Comparison of ENCODE assay signal across 15 cellular contexts in the genomic region with DNA sequence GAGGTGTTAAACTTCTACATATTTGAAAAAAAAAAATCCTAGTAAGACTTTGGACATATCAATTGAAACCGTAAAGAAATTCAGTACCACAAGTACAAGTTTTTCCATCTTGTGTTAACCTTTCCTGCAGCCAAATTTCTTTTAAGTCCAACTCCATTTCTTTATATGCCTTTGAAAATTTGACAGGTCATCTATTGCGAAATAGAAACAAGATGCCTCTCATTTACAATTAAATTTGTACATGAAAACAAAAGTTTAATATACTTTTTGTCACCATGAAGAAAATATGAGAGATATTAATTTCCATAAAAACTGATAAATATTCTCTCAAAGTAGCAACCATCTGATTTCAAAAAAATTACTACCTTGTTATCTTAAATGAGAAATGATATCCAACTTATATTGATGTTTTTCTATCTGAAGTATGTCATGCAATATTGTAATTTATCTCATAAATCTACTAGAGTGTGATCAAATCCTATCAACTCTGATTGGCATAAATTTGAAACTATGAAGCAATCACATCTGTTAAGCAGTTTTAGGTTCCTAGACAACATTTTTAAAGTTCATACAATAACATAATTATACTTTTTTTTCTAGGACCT.
DNase-seq lines count a peak whose midpoint lies in the region; ATAC-seq, FAIRE-seq and TF ChIP-seq lines count a peak whose summit lies in the region.
"Had no signal": no experiment of that assay in that cellular context is flagged by ENCODE, and none has a peak within 500 bp of the region (broad histone marks: within the 10 kb centered on the region; RNA-seq: fewer than 3 reads in every experiment).

No MANE protein-coding gene starts in this region.

- no peak overlapping the region for H3K4me2 ChIP-seq in MM.1S (ENCODE audit: low read depth, low read length)
- H3K4me2 ChIP-seq: BLaER1 treated with 17β-estradiol and CSF1 and Interleukin-3, amounts not matched to agents 10 nM and 100 nM had no signal

- H3K9me2 ChIP-seq in MM.1S (replicated peaks; ENCODE audit: insufficient read depth, low read length): no peaks in the 10 kb centered on the region

- no peak for TF ChIP-seq RAD21 in Ishikawa (IDR thresholded peaks at IDR 0.05; ENCODE audit: low read depth)

- no peak overlapping the region for H3K4me3 ChIP-seq in small intestine (ENCODE audit: low read depth in 1 of 2, low read length in 2 of 2)
- H3K4me3 ChIP-seq in MM.1S (ENCODE audit: low read length): no peak overlapping the region
- H3K4me3 ChIP-seq: BLaER1 treated with 17β-estradiol and CSF1 and Interleukin-3, amounts not matched to agents 10 nM and 100 nM; GM23248 had no signal

- DNase-seq in small intestine (no peak), MM.1S (no peak)
- DNase-seq in activated CD8-positive, alpha-beta memory T cell treated with anti-CD3 and anti-CD28 coated beads for 24 hours: no peak
- DNase-seq: ACHN; CD4-positive, CD25-positive, alpha-beta regulatory T cell; DMS 273 treated with DMSO at 0.1 percent for 48 hours; DMS79; GM23248; H7 had no signal

- H3K27ac ChIP-seq in small intestine (ENCODE audit: low read depth in 1 of 2, low read length in 1 of 2) (no peak overlapping the region), MM.1S (ENCODE audit: low read length) (no peak overlapping the region)
- H3K27ac ChIP-seq: BLaER1 treated with 17β-estradiol and CSF1 and Interleukin-3, amounts not matched to agents 10 nM and 100 nM; GM23248 had no signal

- no peak for TF ChIP-seq EP300 in Ishikawa (IDR thresholded peaks at IDR 0.05; ENCODE audit: borderline replicate concordance)

- H3K9me3 ChIP-seq in small intestine (ENCODE audit: control insufficient read depth, low read depth): no peaks in the 10 kb centered on the region
- no peaks in the 10 kb centered on the region for H3K9me3 ChIP-seq in MM.1S (replicated peaks; ENCODE audit: insufficient read depth, low read length)

- H4K20me1 ChIP-seq in MM.1S (ENCODE audit: insufficient read depth, low read length): no peaks in the 10 kb centered on the region

- no peaks in the 10 kb centered on the region for H3K4me1 ChIP-seq in small intestine (ENCODE audit: control insufficient read depth in 2 of 2, insufficient read depth in 1 of 2, low read depth in 1 of 2, low read length in 1 of 2)
- H3K4me1 ChIP-seq in MM.1S (ENCODE audit: low read length): no peaks in the 10 kb centered on the region

- 50 to 80% (median 52%) methylated on average over 2 of the region's 2 CpGs for WGBS in small intestine, 3 donors

- H3K27me3 ChIP-seq in small intestine (ENCODE audit: control insufficient read depth in 2 of 2, insufficient read depth in 2 of 2, low read length in 2 of 2) (no peaks in the 10 kb centered on the region), MM.1S (replicated peaks; ENCODE audit: insufficient read depth, low read length) (no peaks in the 10 kb centered on the region)
- H3K27me3 ChIP-seq: BLaER1 treated with 17β-estradiol and CSF1 and Interleukin-3, amounts not matched to agents 10 nM and 100 nM had no signal

- H3K36me3 ChIP-seq in small intestine (ENCODE audit: control insufficient read depth in 2 of 2, insufficient read depth in 2 of 2, low read length in 2 of 2): no peaks in the 10 kb centered on the region
- H3K36me3 ChIP-seq in MM.1S (replicated peaks; ENCODE audit: insufficient read depth, low read length): no peaks in the 10 kb centered on the region

- no peak overlapping the region for H3K9ac ChIP-seq in MM.1S (ENCODE audit: low read length)
- H3K9ac ChIP-seq: BLaER1 treated with 17β-estradiol and CSF1 and Interleukin-3, amounts not matched to agents 10 nM and 100 nM; GM23248 had no signal

- H3K79me2 ChIP-seq in MM.1S (ENCODE audit: low read length): no peaks in the 10 kb centered on the region

- FAIRE-seq in G401.6 (lab: Jason Lieb, UNC) (peak; percentile 58), colon (lab: Jason Lieb, UNC) (peak; percentile 33), small intestine (lab: Jason Lieb, UNC) (peak; percentile 41)
- FAIRE-seq: GM12891 had no signal

- H3F3A ChIP-seq in MM.1S (ENCODE audit: insufficient read depth, low read length): no peaks in the 10 kb centered on the region

- no peak for ATAC-seq in GM18511 (IDR thresholded peaks at IDR 0.05; ENCODE audit: unreplicated experiment)

- H2AFZ ChIP-seq in MM.1S (ENCODE audit: low read length): no peak overlapping the region
- H2AFZ ChIP-seq: GM23248 had no signal

- no peak for TF ChIP-seq CTCF in MM.1S (IDR thresholded peaks at IDR 0.05; ENCODE audit: low read length)

TF ChIP-seq in Ishikawa, 13 proteins besides CTCF, POLR2A, EP300 and RAD21:
- TF ChIP-seq CEBPB (IDR thresholded peaks at IDR 0.05) (peak; percentile 36; the same call in 1 of the 2 replicates), YY1 (IDR thresholded peaks at IDR 0.05; ENCODE audit: low read depth) (no peak)
TF ChIP-seq in Ishikawa: peak in this region for 1.
